19 cellular contexts compared by ENCODE assay signal in the genomic region with DNA sequence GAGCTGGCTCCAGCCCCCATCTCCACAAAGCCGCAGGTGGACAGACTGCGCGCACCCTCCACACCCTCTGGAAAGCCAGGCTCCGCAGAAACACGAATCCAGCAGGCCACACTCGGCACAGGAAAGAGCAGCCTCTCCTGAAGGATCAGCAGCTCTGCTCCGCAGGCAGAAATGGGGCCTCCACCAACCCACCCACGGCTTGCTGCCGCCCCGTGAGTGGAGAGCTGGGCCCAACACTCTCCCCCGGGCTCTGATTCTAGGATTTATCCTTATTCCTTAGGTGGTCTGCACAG. TPM values are rescaled to one million over a fixed set of nuclear protein-coding genes. Genes with fewer than 3 reads are reported as not detected.
DNase-seq lines count a peak whose midpoint lies in the region; ATAC-seq and TF ChIP-seq lines count a peak whose summit lies in the region.
"Had no signal": no experiment of that assay in that cellular context is flagged by ENCODE, and none has a peak within 500 bp of the region (broad histone marks: within the 10 kb centered on the region; RNA-seq: fewer than 3 reads in every experiment).

No MANE protein-coding gene starts in this region.

- CTCF ChIA-PET in GM10248 (lab: Yijun Ruan, JAX), result interaction anchor here (0.9 to 1.7 kb wide), 6 partner anchors 9 to 130 kb away, joined by 3 to 9 read pairs (median 4); no protein-coding TSS in a partner anchor

- TF ChIP-seq CTCF in GM23338 (conservative IDR thresholded peaks at IDR 0.05; ENCODE audit: low read depth in 2 of 2), result no peak
- TF ChIP-seq CTCF in endodermal cell (conservative IDR thresholded peaks at IDR 0.05), result no peak
- no peak for TF ChIP-seq CTCF in neural progenitor cell (IDR thresholded peaks at IDR 0.05)
- no peak for TF ChIP-seq CTCF in GM10248 (IDR thresholded peaks at IDR 0.05; ENCODE audit: control extremely low read depth, extremely low read depth, low read depth, missing control alignments)

- H3K4me3 Mint-ChIP-seq in GM23338 (no peak overlapping the region), endodermal cell (no peak overlapping the region), neural progenitor cell (no peak overlapping the region)
- H3K4me3 Mint-ChIP-seq: activated CD4-positive, alpha-beta T cell treated with anti-CD3 and anti-CD28 coated beads, Interleukin-2, amount 10 ng/mL, durations not matched to agents 24 days and 14 days; activated naive CD8-positive, alpha-beta T cell treated with anti-CD3 and anti-CD28 coated beads, Interleukin-2, amount 10 ng/mL, durations not matched to agents 7 days and 5 days; activated T-helper 17 cell treated with anti-CD3 and anti-CD28 coated beads, Interleukin-2, amount 50 U/mL, for 72 hours; stimulated activated effector memory CD8-positive, alpha-beta T cell treated with anti-CD3 and anti-CD28 coated beads, Interleukin-12 subunit alpha, Interleukin-12 subunit beta, amount 100 ng/mL, for 72 hours had no signal

- peak overlapping the region; percentile 76; the same call in 1 of the 2 replicates for H3K27ac ChIP-seq in GM23338 (ENCODE audit: low read depth)
- H3K27ac ChIP-seq in endodermal cell (ENCODE audit: low read depth, low read length), result no peak overlapping the region
- H3K27ac ChIP-seq in neural progenitor cell, result no peak overlapping the region
- H3K27ac ChIP-seq: SJCRH30 had no signal

- peak overlapping the region; percentile 6 for H3K9ac ChIP-seq in NT2/D1 (ENCODE audit: insufficient read length, low read depth)
- H3K9ac ChIP-seq in endodermal cell (ENCODE audit: extremely low read depth, low read length, poor library complexity, severe bottlenecking), result no peak overlapping the region
- H3K9ac ChIP-seq in neural progenitor cell, result no peak overlapping the region

- H3K27me3 Mint-ChIP-seq in GM23338 (ENCODE audit: insufficient read depth, low read depth, poor library complexity) (peaks cover 12% of the 10 kb centered on the region), endodermal cell (ENCODE audit: insufficient read depth) (no peaks in the 10 kb centered on the region), neural progenitor cell (ENCODE audit: insufficient read depth, low read depth) (peaks cover 5% of the 10 kb centered on the region)
- H3K27me3 Mint-ChIP-seq: activated CD4-positive, alpha-beta T cell treated with anti-CD3 and anti-CD28 coated beads, Interleukin-2, amount 10 ng/mL, durations not matched to agents 24 days and 14 days; activated naive CD8-positive, alpha-beta T cell treated with anti-CD3 and anti-CD28 coated beads, Interleukin-2, amount 10 ng/mL, durations not matched to agents 7 days and 5 days; activated T-helper 17 cell treated with anti-CD3 and anti-CD28 coated beads, Interleukin-2, amount 50 U/mL, for 72 hours; effector memory CD8-positive, alpha-beta T cell; naive thymus-derived CD8-positive, alpha-beta T cell had no signal

- POLR2A ChIA-PET in GM10248 (lab: Yijun Ruan, JAX), result no interaction called here

- peaks cover 2% of the 10 kb centered on the region; the same call in 1 of the 3 replicates for H3K36me3 Mint-ChIP-seq in GM23338 (ENCODE audit: low read depth)
- H3K36me3 Mint-ChIP-seq in endodermal cell (ENCODE audit: low read depth), result peaks cover 13% of the 10 kb centered on the region
- H3K36me3 Mint-ChIP-seq in neural progenitor cell, result peaks cover 2% of the 10 kb centered on the region
- H3K36me3 Mint-ChIP-seq: stimulated activated effector memory CD8-positive, alpha-beta T cell treated with anti-CD3 and anti-CD28 coated beads, Interleukin-12 subunit alpha, Interleukin-12 subunit beta, amount 100 ng/mL, for 72 hours had no signal

- 87 to 90% methylated on average over 10 to 11 of the region's 11 CpGs for WGBS in endodermal cell (ENCODE audit: insufficient coverage in 1 of 2, insufficient read length in 1 of 2), 2 experiments

- H2AFZ ChIP-seq in GM23338 (no peak overlapping the region), neural progenitor cell (replicated peaks) (no peak overlapping the region)

- H3K27me3 ChIP-seq in GM23338 (ENCODE audit: insufficient read depth) (no peaks in the 10 kb centered on the region), NT2/D1 (ENCODE audit: insufficient read depth, insufficient read length) (no peaks in the 10 kb centered on the region), endodermal cell (ENCODE audit: control insufficient read depth, insufficient read depth, low read length, poor library complexity, severe bottlenecking) (no peaks in the 10 kb centered on the region), neural progenitor cell (no peaks in the 10 kb centered on the region)
- H3K27me3 ChIP-seq: SJCRH30 had no signal

- H3K36me3 ChIP-seq in GM23338 (ENCODE audit: insufficient read depth) (no peaks in the 10 kb centered on the region), NT2/D1 (ENCODE audit: insufficient read depth, insufficient read length, low read length) (no peaks in the 10 kb centered on the region), endodermal cell (ENCODE audit: control insufficient read depth, insufficient read depth, low read length) (no peaks in the 10 kb centered on the region), neural progenitor cell (no peaks in the 10 kb centered on the region)
- H3K36me3 ChIP-seq: esophagus muscularis mucosa, SJCRH30 had no signal

- H3K9me3 Mint-ChIP-seq in GM23338, result no peaks in the 10 kb centered on the region
- no peaks in the 10 kb centered on the region for H3K9me3 Mint-ChIP-seq in endodermal cell
- no peaks in the 10 kb centered on the region for H3K9me3 Mint-ChIP-seq in neural progenitor cell
- H3K9me3 Mint-ChIP-seq: activated CD4-positive, alpha-beta T cell treated with anti-CD3 and anti-CD28 coated beads, Interleukin-2, amount 10 ng/mL, durations not matched to agents 24 days and 14 days; activated naive CD8-positive, alpha-beta T cell treated with anti-CD3 and anti-CD28 coated beads, Interleukin-2, amount 10 ng/mL, durations not matched to agents 7 days and 5 days; activated T-helper 17 cell treated with anti-CD3 and anti-CD28 coated beads, Interleukin-2, amount 50 U/mL, for 72 hours; effector memory CD8-positive, alpha-beta T cell; naive thymus-derived CD8-positive, alpha-beta T cell; stimulated activated effector memory CD8-positive, alpha-beta T cell treated with anti-CD3 and anti-CD28 coated beads, Interleukin-12 subunit alpha, Interleukin-12 subunit beta, amount 100 ng/mL, for 72 hours had no signal

- H3K79me2 ChIP-seq in GM23338 (replicated peaks; ENCODE audit: insufficient read depth) (peaks cover 100% of the 10 kb centered on the region), neural progenitor cell (ENCODE audit: low read depth) (peaks cover 98% of the 10 kb centered on the region)

- ATAC-seq in GM23338 (no peak), GM19395 (IDR thresholded peaks at IDR 0.05; ENCODE audit: unreplicated experiment) (no peak)
- ATAC-seq: activated T-helper 17 cell treated with anti-CD3 and anti-CD28 coated beads, Interleukin-2, amount 50 U/mL, for 72 hours had no signal

- peaks cover 56% of the 10 kb centered on the region for H3K4me1 Mint-ChIP-seq in GM23338
- peaks cover 42% of the 10 kb centered on the region for H3K4me1 Mint-ChIP-seq in endodermal cell
- H3K4me1 Mint-ChIP-seq in neural progenitor cell, result peaks cover 75% of the 10 kb centered on the region

- no peak for DNase-seq in GM23338 (ENCODE audit: low spot score)
- DNase-seq in NT2/D1 (ENCODE audit: low read depth, low spot score), result no peak
- DNase-seq in endodermal cell, result no peak
- DNase-seq in neural progenitor cell (ENCODE audit: low spot score), result no peak
- DNase-seq in stimulated activated naive CD4-positive, alpha-beta T cell (lab: John Stamatoyannopoulos, UW), result no peak
- DNase-seq in ecto neural progenitor cell (ENCODE audit: low spot score), result no peak
- no peak for DNase-seq in GM10248 (ENCODE audit: extremely low spot score)
- DNase-seq: activated naive CD8-positive, alpha-beta T cell treated with anti-CD3 and anti-CD28 coated beads, Interleukin-2, amount 10 ng/mL, durations not matched to agents 7 days and 5 days; DMS 273 treated with DMSO at 0.1 percent for 48 hours; effector memory CD8-positive, alpha-beta T cell; NCI-H1105; NCI-H2029 treated with DMSO at 0.1 percent for 48 hours; SJCRH30 had no signal

- H3K9me3 ChIP-seq in NT2/D1 (ENCODE audit: insufficient read depth, low read length) (no peaks in the 10 kb centered on the region), endodermal cell (ENCODE audit: control insufficient read depth, low read length) (no peaks in the 10 kb centered on the region), neural progenitor cell (ENCODE audit: low read depth) (no peaks in the 10 kb centered on the region)
- H3K9me3 ChIP-seq: esophagus muscularis mucosa, SJCRH30 had no signal

- H3K4me1 ChIP-seq in GM23338 (ENCODE audit: insufficient read depth), result peaks cover 28% of the 10 kb centered on the region
- peaks cover 27% of the 10 kb centered on the region for H3K4me1 ChIP-seq in NT2/D1 (ENCODE audit: insufficient read depth, insufficient read length)
- peaks cover 4% of the 10 kb centered on the region for H3K4me1 ChIP-seq in endodermal cell (ENCODE audit: control insufficient read depth, insufficient read depth, low read length)
- peaks cover 42% of the 10 kb centered on the region for H3K4me1 ChIP-seq in neural progenitor cell

- H3K4me3 ChIP-seq in GM23338 (no peak overlapping the region), NT2/D1 (ENCODE audit: insufficient read length, low read depth) (no peak overlapping the region), endodermal cell (ENCODE audit: low read length) (no peak overlapping the region), neural progenitor cell (no peak overlapping the region)
- H3K4me3 ChIP-seq: esophagus muscularis mucosa, SJCRH30 had no signal

- H3K27ac Mint-ChIP-seq in GM23338 (0 out of 2 replicates have a peak overlapping the region, but pooled peaks have one; percentile 20), endodermal cell (peak overlapping the region; percentile 3), neural progenitor cell (peak overlapping the region; percentile 51)
- H3K27ac Mint-ChIP-seq: activated CD4-positive, alpha-beta T cell treated with anti-CD3 and anti-CD28 coated beads, Interleukin-2, amount 10 ng/mL, durations not matched to agents 24 days and 14 days had no signal

- no peaks in the 10 kb centered on the region for H3F3A ChIP-seq in GM23338 (replicated peaks; ENCODE audit: low read depth)
- H3F3A ChIP-seq in neural progenitor cell (ENCODE audit: low read depth), result peaks cover 19% of the 10 kb centered on the region

- H3K4me2 ChIP-seq in GM23338, result no peak overlapping the region; the same call in 1 of the 2 replicates
- peak overlapping the region; percentile 33 for H3K4me2 ChIP-seq in neural progenitor cell

- H3K9me2 ChIP-seq in GM23338 (ENCODE audit: insufficient read depth), result no peaks in the 10 kb centered on the region

- peaks cover 75% of the 10 kb centered on the region for H4K20me1 ChIP-seq in GM23338 (replicated peaks; ENCODE audit: insufficient read depth)
- H4K20me1 ChIP-seq in neural progenitor cell (ENCODE audit: low read depth), result peaks cover 94% of the 10 kb centered on the region

TF ChIP-seq in GM23338, 12 proteins besides CTCF, POLR2A, EP300 and RAD21 (continues in another document):
- no peak for TF ChIP-seq NANOG (IDR thresholded peaks at IDR 0.05; ENCODE audit: borderline replicate concordance)

RNA-seq across cellular contexts. Expression of a gene that starts 39.2 kb away (rescaled TPM):
- 33.9 and 60.0 TPM in 2 replicates for total RNA-seq in GM23338 (2014; rRNA removed; shearing (Covaris generic))
- polyA plus RNA-seq in GM23338 (2016; fragmentation: Nextera tagmentation; extraction: Ambion mirVana), result 7.2 and 7.8 TPM in 2 replicates
- total RNA-seq in endodermal cell, result 10 to 100 TPM; 25.5 to 39.9 TPM
- polyA plus RNA-seq in endodermal cell (2013, experiment 1 of 2), result 23.0 TPM
- 24.8 TPM for polyA plus RNA-seq in endodermal cell (2013, experiment 2 of 2)
- total RNA-seq in neural progenitor cell (ENCODE audit: low replicate concordance), result 9.9 and 10.8 TPM in 2 replicates
